8 cellular contexts compared by ENCODE assay signal in genomic region chr12:98592825-98593322, GRCh38. TPM values are rescaled to one million over a fixed set of nuclear protein-coding genes. Genes with fewer than 3 reads are reported as not detected.
DNase-seq lines count a peak whose midpoint lies in the region; ATAC-seq lines count a peak whose summit lies in the region.

No MANE protein-coding gene starts in this region.

- DNase-seq in DMS 273 (lab: John Stamatoyannopoulos, UW; ENCODE audit: unreplicated experiment): peak; percentile 50
- DNase-seq in DMS 273 treated with DMSO at 0.1 percent for 48 hours (lab: John Stamatoyannopoulos, UW): no peak
- peak; percentile 60 for DNase-seq in NCI-H2227 treated with DMSO at 0.1 percent for 48 hours (lab: John Stamatoyannopoulos, UW)
- no peak for DNase-seq in caudate nucleus (lab: John Stamatoyannopoulos, UW)
- peak in 1 of 10 donors; percentile 3 for DNase-seq in naive thymus-derived CD8-positive, alpha-beta T cell
- DNase-seq in DMS79 treated with DMSO at 0.1 percent for 48 hours (lab: John Stamatoyannopoulos, UW): no peak
- DNase-seq in NCI-H774 (lab: John Stamatoyannopoulos, UW): no peak

- H3K27ac Mint-ChIP-seq in naive thymus-derived CD8-positive, alpha-beta T cell: peak overlapping the region; percentile 95 to 100 (median 99)

- no peaks in the 10 kb centered on the region for H3K27me3 Mint-ChIP-seq in naive thymus-derived CD8-positive, alpha-beta T cell

- H3K36me3 Mint-ChIP-seq in naive thymus-derived CD8-positive, alpha-beta T cell: peaks cover 0 to 22% (median 4%) of the 10 kb centered on the region in 3 donors

- peak overlapping the region; percentile 87 for H3K27ac ChIP-seq in caudate nucleus (ENCODE audit: low read depth, low read length)

- peaks cover 11 to 37% (median 36%) of the 10 kb centered on the region in 4 donors for H3K4me1 Mint-ChIP-seq in naive thymus-derived CD8-positive, alpha-beta T cell

- POLR2A ChIA-PET in naive thymus-derived CD8-positive, alpha-beta T cell (lab: Charles Lee): interaction anchor here (0.7 to 4.3 kb wide), 16 partner anchors 13 to 218 kb away, joined by 3 to 47 read pairs (median 6); partner anchors contain the start of genes APAF1, IKBIP and TMPO

- peak overlapping the region; percentile 90 to 99 (median 97) for H3K4me3 Mint-ChIP-seq in naive thymus-derived CD8-positive, alpha-beta T cell

- no peaks in the 10 kb centered on the region for H3K9me3 Mint-ChIP-seq in naive thymus-derived CD8-positive, alpha-beta T cell

- peak in 1 of 2 donors; percentile 7 for ATAC-seq in naive thymus-derived CD8-positive, alpha-beta T cell
- ATAC-seq in GM21423 (IDR thresholded peaks at IDR 0.05; ENCODE audit: unreplicated experiment): no peak

RNA-seq across cellular contexts. Expression of gene SLC25A3, which starts 0.6 kb away (rescaled TPM):
- 100 to 1,000 TPM; 322 to 334 TPM for total RNA-seq in naive thymus-derived CD8-positive, alpha-beta T cell
- polyA plus RNA-seq in naive thymus-derived CD8-positive, alpha-beta T cell: 100 to 1,000 TPM; 260 to 332 (median 283) TPM

RNA-seq across cellular contexts. Expression of gene IKBIP, which starts 51.7 kb away (rescaled TPM):
- 1 to 10 TPM; 8.5 to 9.9 TPM for total RNA-seq in naive thymus-derived CD8-positive, alpha-beta T cell
- polyA plus RNA-seq in naive thymus-derived CD8-positive, alpha-beta T cell: 1 to 10 TPM; 4.9 to 7.2 (median 5.0) TPM

RNA-seq across cellular contexts. Expression of gene APAF1, which starts 52.2 kb away (rescaled TPM):
- 10 to 100 TPM; 22.2 to 26.1 TPM for total RNA-seq in naive thymus-derived CD8-positive, alpha-beta T cell
- polyA plus RNA-seq in naive thymus-derived CD8-positive, alpha-beta T cell: 1 to 10 TPM; 5.2 to 9.5 (median 5.3) TPM

Comparison
In these comparisons a context has a peak if more than half of its experiments do, and no peak if none do; other contexts are left out.
1. DNase-seq: peak in DMS 273 (single experiment) and NCI-H2227 treated with DMSO at 0.1 percent for 48 hours (single experiment); none in DMS 273 treated with DMSO at 0.1 percent for 48 hours (single experiment), caudate nucleus (0 of 61), DMS79 treated with DMSO at 0.1 percent for 48 hours (single experiment) and NCI-H774 (single experiment).